16 cellular contexts compared by ENCODE assay signal in genomic region chr6:31632279-31632946, GRCh38. TPM values are rescaled to one million over a fixed set of nuclear protein-coding genes. Genes with fewer than 3 reads are reported as not detected.
DNase-seq lines count a peak whose midpoint lies in the region; ATAC-seq and TF ChIP-seq lines count a peak whose summit lies in the region.
"Had no signal": no experiment of that assay in that cellular context is flagged by ENCODE, and none has a peak within 500 bp of the region (broad histone marks: within the 10 kb centered on the region; RNA-seq: fewer than 3 reads in every experiment).

No MANE protein-coding gene starts in this region.

- H3K36me3 ChIP-seq in Panc1 (ENCODE audit: control insufficient read depth, insufficient read depth, low read length) = peaks cover 43% of the 10 kb centered on the region
- peaks cover 0 to 100% of the 10 kb centered on the region in 2 donors for H3K36me3 ChIP-seq in gastroesophageal sphincter
- no peaks in the 10 kb centered on the region for H3K36me3 ChIP-seq in hepatocyte (replicated peaks; ENCODE audit: insufficient read depth, low read depth)

- no peak overlapping the region for H3K4me3 Mint-ChIP-seq in stimulated activated naive CD8-positive, alpha-beta T cell treated with anti-CD3 and anti-CD28 coated beads, Interleukin-15, amount 100 ng/mL, for 72 hours
- H3K4me3 Mint-ChIP-seq: B cell had no signal

- CTCF ChIA-PET in Panc1 (lab: Charles Lee) = interaction anchor here (0.6 kb wide), 1 partner anchor 34 kb away, joined by 4 read pairs; no protein-coding TSS in a partner anchor

- H3K4me3 ChIP-seq in Panc1 (ENCODE audit: low read depth in 2 of 2, low read length in 2 of 2) (no peak overlapping the region), gastroesophageal sphincter (no peak overlapping the region), hepatocyte (no peak overlapping the region)

- H3K27ac ChIP-seq in Panc1 (ENCODE audit: low read length) (0 out of 2 replicates have a peak overlapping the region, but pooled peaks have one; percentile 13), gastroesophageal sphincter (peak overlapping the region in 3 of 4 donors; percentile 30 to 42 (median 42)), hepatocyte (no peak overlapping the region)

- WGBS in gastroesophageal sphincter (ENCODE audit: low coverage in 1 of 2), 2 donors = 100% methylated on average over 1 to 2 of the region's 26 CpGs
- WGBS in hepatocyte (ENCODE audit: low lambda C conversion rate, missing lambda C conversion rate) = 97% methylated on average over 26 of the region's 26 CpGs

- no peaks in the 10 kb centered on the region for H3K9me3 ChIP-seq in Panc1 (ENCODE audit: control insufficient read depth, insufficient read depth, low read depth, low read length)
- no peaks in the 10 kb centered on the region for H3K9me3 ChIP-seq in gastroesophageal sphincter
- no peaks in the 10 kb centered on the region for H3K9me3 ChIP-seq in hepatocyte (ENCODE audit: low read depth)

- no peak for DNase-seq in stimulated activated naive CD8-positive, alpha-beta T cell treated with anti-CD3 and anti-CD28 coated beads, Interleukin-15, amount 100 ng/mL, for 72 hours
- DNase-seq in stimulated activated naive CD8-positive, alpha-beta T cell treated with anti-CD3 and anti-CD28 coated beads, Interleukin-15, Interleukin-2, amounts not matched to agents 100 U/mL and 50 U/mL, for 24 hours = no peak
- DNase-seq in Panc1 (ENCODE audit: low read depth, low spot score) = no peak
- DNase-seq in hepatocyte (ENCODE audit: low spot score) = no peak
- DNase-seq in cerebellar nuclear complex (lab: John Stamatoyannopoulos, UW) = no peak
- DNase-seq in NCI-H1048 (lab: John Stamatoyannopoulos, UW) = no peak
- DNase-seq: activated gamma-delta T cell, DMS153, naive B cell, NCI-H2029 treated with DMSO at 0.1 percent for 48 hours, NCI-H524 had no signal

- no peaks in the 10 kb centered on the region for H3K27me3 Mint-ChIP-seq in stimulated activated naive CD8-positive, alpha-beta T cell treated with anti-CD3 and anti-CD28 coated beads, Interleukin-15, amount 100 ng/mL, for 72 hours
- H3K27me3 Mint-ChIP-seq: B cell, naive B cell had no signal

- H3K4me1 ChIP-seq in Panc1 (ENCODE audit: control insufficient read depth, insufficient read depth, low read length) (peaks cover 11% of the 10 kb centered on the region; the same call in 1 of the 2 replicates), gastroesophageal sphincter (no peaks in the 10 kb centered on the region), hepatocyte (ENCODE audit: insufficient read depth) (no peaks in the 10 kb centered on the region)

- no peak overlapping the region for H3K4me2 ChIP-seq in hepatocyte

- H3K9me2 ChIP-seq in hepatocyte (replicated peaks; ENCODE audit: insufficient read depth) = no peaks in the 10 kb centered on the region

- no peak for TF ChIP-seq EP300 in gastroesophageal sphincter (IDR thresholded peaks at IDR 0.05)

- POLR2A ChIA-PET in Panc1 (lab: Charles Lee) = no interaction called here

- intact Hi-C loops in Panc1 (cut with micrococcal nuclease; ENCODE audit: unreplicated experiment) = no loop called here

- no peaks in the 10 kb centered on the region for H3K9me3 Mint-ChIP-seq in stimulated activated naive CD8-positive, alpha-beta T cell treated with anti-CD3 and anti-CD28 coated beads, Interleukin-15, amount 100 ng/mL, for 72 hours
- H3K9me3 Mint-ChIP-seq: naive B cell had no signal

- ATAC-seq in stimulated activated naive CD8-positive, alpha-beta T cell treated with anti-CD3 and anti-CD28 coated beads, Interleukin-15, amount 100 ng/mL, for 72 hours = peak; percentile 11
- ATAC-seq in stimulated activated naive CD8-positive, alpha-beta T cell treated with anti-CD3 and anti-CD28 coated beads, Interleukin-15, Interleukin-2, amounts not matched to agents 100 U/mL and 50 U/mL, for 24 hours = no peak
- ATAC-seq in Panc1 = no peak
- ATAC-seq in gastroesophageal sphincter = no peak

- H3K4me1 Mint-ChIP-seq in stimulated activated naive CD8-positive, alpha-beta T cell treated with anti-CD3 and anti-CD28 coated beads, Interleukin-15, amount 100 ng/mL, for 72 hours = peaks cover 33% of the 10 kb centered on the region
- H3K4me1 Mint-ChIP-seq: B cell had no signal

- H3K79me2 ChIP-seq in hepatocyte = peaks cover 6% of the 10 kb centered on the region

- H3K27ac Mint-ChIP-seq in stimulated activated naive CD8-positive, alpha-beta T cell treated with anti-CD3 and anti-CD28 coated beads, Interleukin-15, amount 100 ng/mL, for 72 hours = peak overlapping the region; percentile 48 to 69
- H3K27ac Mint-ChIP-seq: B cell had no signal

- H2AFZ ChIP-seq in hepatocyte = no peak overlapping the region

- H3K27me3 ChIP-seq in Panc1 (ENCODE audit: control insufficient read depth, insufficient read depth, low read length) (no peaks in the 10 kb centered on the region), gastroesophageal sphincter (no peaks in the 10 kb centered on the region), hepatocyte (no peaks in the 10 kb centered on the region)

- TF ChIP-seq CTCF in Panc1 (IDR thresholded peaks at IDR 0.05) (no peak), gastroesophageal sphincter (IDR thresholded peaks at IDR 0.05) (no peak), hepatocyte (IDR thresholded peaks at IDR 0.05; ENCODE audit: poor library complexity) (no peak)

- peaks cover 9% of the 10 kb centered on the region for H4K20me1 ChIP-seq in hepatocyte (ENCODE audit: insufficient read depth, poor library complexity, severe bottlenecking)

- in situ Hi-C loops in Panc1 (cut with HindIII; ENCODE audit: low pct_unique_long_range_greater_than_20kb, low sequenced_read_pairs) = no loop called here

- no peak for TF ChIP-seq POLR2A in gastroesophageal sphincter (IDR thresholded peaks at IDR 0.05)

- no TSS peak for BruUV-seq in Panc1 (replicated peaks; lab: Mats Ljungman, UMichigan)

RNA-seq across cellular contexts. Expression of gene PRRC2A, which starts 11.9 kb away (rescaled TPM):
- 318 TPM for total RNA-seq in Panc1 (2021; ENCODE audit: unreplicated experiment)
- 246 TPM for polyA plus RNA-seq in Panc1 (2012; ENCODE audit: insufficient read length)
- 100 to 1,000 TPM in 1 of 4 donors, 10 to 100 TPM in 3; 47.9 to 137 (median 76.2) TPM for total RNA-seq in gastroesophageal sphincter
- 29.8 and 50.2 TPM in 2 replicates for total RNA-seq in hepatocyte
- 47.5 and 69.0 TPM in 2 replicates for polyA plus RNA-seq in hepatocyte

RNA-seq across cellular contexts. Expression of gene AIF1, which starts 17.4 kb away (rescaled TPM):
- total RNA-seq in Panc1 (2021; ENCODE audit: unreplicated experiment) (0.44 TPM), gastroesophageal sphincter (10 to 100 TPM in 3 of 4 donors, 1 to 10 TPM in 1; 5.6 to 46.4 (median 21.3) TPM), hepatocyte (4.1 and 4.6 TPM in 2 replicates)
- not detected for polyA plus RNA-seq in Panc1 (2012; ENCODE audit: insufficient read length)
- polyA plus RNA-seq in hepatocyte = 7.2 and 12.8 TPM in 2 replicates
- total RNA-seq: HT1080, MCF 10A, renal cortical epithelial cell had no signal

RNA-seq across cellular contexts. Expression of gene BAG6, which starts 20.0 kb away (rescaled TPM):
- total RNA-seq in Panc1 (2021; ENCODE audit: unreplicated experiment) = 491 TPM
- 565 TPM for polyA plus RNA-seq in Panc1 (2012; ENCODE audit: insufficient read length)
- 100 to 1,000 TPM; 131 to 252 (median 190) TPM for total RNA-seq in gastroesophageal sphincter
- total RNA-seq in hepatocyte = 113 and 148 TPM in 2 replicates
- polyA plus RNA-seq in hepatocyte = 84.6 and 85.7 TPM in 2 replicates

RNA-seq across cellular contexts. Expression of gene APOM, which starts 23.3 kb away (rescaled TPM):
- 1.8 TPM for total RNA-seq in Panc1 (2021; ENCODE audit: unreplicated experiment)
- 0.56 TPM for polyA plus RNA-seq in Panc1 (2012; ENCODE audit: insufficient read length)
- total RNA-seq in gastroesophageal sphincter = 1 to 10 TPM in 3 of 4 donors, under 1 TPM in 1; 0.62 to 7.4 (median 3.2) TPM
- total RNA-seq in hepatocyte = 9.3 and 10.4 TPM in 2 replicates
- 28.2 and 40.7 TPM in 2 replicates for polyA plus RNA-seq in hepatocyte

RNA-seq across cellular contexts. Expression of gene C6orf47, which starts 28.2 kb away (rescaled TPM):
- total RNA-seq in Panc1 (2021; ENCODE audit: unreplicated experiment) (22.4 TPM), gastroesophageal sphincter (10 to 100 TPM; 30.0 to 40.0 (median 36.1) TPM), hepatocyte (21.3 and 23.3 TPM in 2 replicates)
- polyA plus RNA-seq in Panc1 (2012; ENCODE audit: insufficient read length) = 18.6 TPM
- polyA plus RNA-seq in hepatocyte = 19.8 and 25.4 TPM in 2 replicates
